In the genomic region with DNA sequence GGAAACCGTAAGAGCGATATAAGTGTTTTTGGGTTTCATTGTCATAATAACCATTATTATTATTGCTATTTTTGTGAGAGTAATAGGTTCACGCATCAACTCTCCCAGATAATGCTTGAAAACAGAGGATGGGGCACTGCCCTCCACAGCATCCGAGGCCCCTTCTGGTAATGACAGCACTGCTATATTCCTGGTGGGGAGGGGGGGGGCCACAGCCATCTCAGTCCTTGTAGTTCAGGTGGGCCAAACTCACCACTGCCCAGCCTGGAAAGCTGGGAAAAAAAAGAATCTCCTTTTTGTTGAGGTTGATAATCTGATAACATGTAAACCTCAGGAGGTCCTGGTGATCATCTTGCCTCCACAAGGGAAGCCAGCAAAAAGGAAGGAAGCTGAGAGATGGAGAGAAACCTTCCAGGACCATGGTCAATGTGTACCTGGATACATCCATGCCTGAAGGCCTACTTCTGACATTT, we compare ENCODE assay signal across 7 cellular contexts. TPM values are rescaled to one million over a fixed set of nuclear protein-coding genes. Genes with fewer than 3 reads are reported as not detected.
A peak's percentile ranks its signal among the peaks of the same experiment; 100 is the strongest.
DNase-seq lines count a peak whose midpoint lies in the region; ATAC-seq lines count a peak whose summit lies in the region.

No MANE protein-coding gene starts in this region.

- H3K9me3 Mint-ChIP-seq in activated naive CD4-positive, alpha-beta T cell treated with anti-CD3 and anti-CD28 coated beads, Interleukin-2, amount 50 U/mL, for 72 hours = no peaks in the 10 kb centered on the region
- H3K9me3 Mint-ChIP-seq in immature natural killer cell = no peaks in the 10 kb centered on the region
- H3K9me3 Mint-ChIP-seq in stimulated activated naive B cell treated with anti-CD40 and anti-IgM and Interleukin-4, amounts not matched to agents 10 μg/mL and 1 μg/mL and 100 μg/mL, for 72 hours = no peaks in the 10 kb centered on the region

- no peaks in the 10 kb centered on the region for H3K27me3 ChIP-seq in HUES6 (ENCODE audit: control insufficient read depth, insufficient read depth, low read length)

- peaks cover 12 to 16% of the 10 kb centered on the region in 2 donors for H3K36me3 Mint-ChIP-seq in activated naive CD4-positive, alpha-beta T cell treated with anti-CD3 and anti-CD28 coated beads, Interleukin-2, amount 50 U/mL, for 72 hours
- H3K36me3 Mint-ChIP-seq in immature natural killer cell = no peaks in the 10 kb centered on the region
- peaks cover 7 to 15% of the 10 kb centered on the region in 2 donors for H3K36me3 Mint-ChIP-seq in stimulated activated naive B cell treated with anti-CD40 and anti-IgM and Interleukin-4, amounts not matched to agents 10 μg/mL and 1 μg/mL and 100 μg/mL, for 72 hours

- H3K9me3 ChIP-seq in HUES6 (ENCODE audit: control insufficient read depth, insufficient read depth, low read depth, low read length) = no peaks in the 10 kb centered on the region

- peak overlapping the region; percentile 94 to 99 for H3K27ac Mint-ChIP-seq in activated naive CD4-positive, alpha-beta T cell treated with anti-CD3 and anti-CD28 coated beads, Interleukin-2, amount 50 U/mL, for 72 hours
- H3K27ac Mint-ChIP-seq in immature natural killer cell = peak overlapping the region; percentile 89 to 97 (median 94)
- peak overlapping the region; percentile 99 for H3K27ac Mint-ChIP-seq in stimulated activated naive B cell treated with anti-CD40 and anti-IgM and Interleukin-4, amounts not matched to agents 10 μg/mL and 1 μg/mL and 100 μg/mL, for 72 hours

- H3K27me3 Mint-ChIP-seq in immature natural killer cell (ENCODE audit: low read depth in 3 of 3) = peaks cover 6 to 14% (median 12%) of the 10 kb centered on the region in 3 donors
- H3K27me3 Mint-ChIP-seq in stimulated activated naive B cell treated with anti-CD40 and anti-IgM and Interleukin-4, amounts not matched to agents 10 μg/mL and 1 μg/mL and 100 μg/mL, for 72 hours = no peaks in the 10 kb centered on the region

- H3K27ac ChIP-seq in HUES6 (ENCODE audit: low read depth, low read length) = no peak overlapping the region

- peaks cover 5% of the 10 kb centered on the region for H3K4me1 ChIP-seq in HUES6 (ENCODE audit: control insufficient read depth, insufficient read depth, low read length)

- peak overlapping the region; percentile 91 to 97 (median 97) for H3K4me3 Mint-ChIP-seq in immature natural killer cell
- peak overlapping the region; percentile 93 to 94 for H3K4me3 Mint-ChIP-seq in stimulated activated naive B cell treated with anti-CD40 and anti-IgM and Interleukin-4, amounts not matched to agents 10 μg/mL and 1 μg/mL and 100 μg/mL, for 72 hours

- ATAC-seq in activated naive CD4-positive, alpha-beta T cell treated with anti-CD3 and anti-CD28 coated beads, Interleukin-2, amount 50 U/mL, for 72 hours = no peak
- no peak for ATAC-seq in stimulated activated naive B cell treated with anti-CD40 and anti-IgM and Interleukin-4, amounts not matched to agents 10 μg/mL and 1 μg/mL and 100 μg/mL, for 72 hours (replicated peaks)

- DNase-seq in activated naive CD4-positive, alpha-beta T cell treated with anti-CD3 and anti-CD28 coated beads, Interleukin-2, amount 50 U/mL, for 72 hours (ENCODE audit: low spot score in 2 of 2) = no peak
- DNase-seq in immature natural killer cell (no peak), NCI-H446 treated with DMSO at 0.1 percent for 48 hours (lab: John Stamatoyannopoulos, UW) (no peak), AG08395 (ENCODE audit: low spot score) (no peak), SHP77 (lab: John Stamatoyannopoulos, UW) (no peak)
- no peak for DNase-seq in stimulated activated naive B cell treated with anti-CD40 and anti-IgM and Interleukin-4, amounts not matched to agents 10 μg/mL and 1 μg/mL and 100 μg/mL, for 72 hours

- H3K4me1 Mint-ChIP-seq in immature natural killer cell = peaks cover 19 to 20% of the 10 kb centered on the region in 2 donors
- peaks cover 10 to 16% of the 10 kb centered on the region in 2 donors for H3K4me1 Mint-ChIP-seq in stimulated activated naive B cell treated with anti-CD40 and anti-IgM and Interleukin-4, amounts not matched to agents 10 μg/mL and 1 μg/mL and 100 μg/mL, for 72 hours

- H3K36me3 ChIP-seq in HUES6 (ENCODE audit: control insufficient read depth, insufficient read depth, low read length) = peaks cover 7% of the 10 kb centered on the region; the same call in 1 of the 2 replicates

- H3K4me3 ChIP-seq in HUES6 (ENCODE audit: low read depth, low read length) = peak overlapping the region; percentile 84

- peak overlapping the region; percentile 98 for H3K9ac ChIP-seq in HUES6 (ENCODE audit: low read length)

RNA-seq across cellular contexts. Expression of a gene that starts 0.7 kb away (rescaled TPM):
- total RNA-seq in activated naive CD4-positive, alpha-beta T cell treated with anti-CD3 and anti-CD28 coated beads, Interleukin-2, amount 50 U/mL, for 72 hours = 10 to 100 TPM; 12.2 to 16.9 TPM
- 1 to 10 TPM; 3.2 to 7.7 (median 4.4) TPM for polyA plus RNA-seq in immature natural killer cell
